In genomic region chr11:63974259-63975143, GRCh38 we compare ENCODE assay signal across 8 cellular contexts. TPM values are rescaled to one million over a fixed set of nuclear protein-coding genes. Genes with fewer than 3 reads are reported as not detected.
DNase-seq lines count a peak whose midpoint lies in the region; ATAC-seq and TF ChIP-seq lines count a peak whose summit lies in the region.

Gene COX8A, plus strand, starts transcription at chr11:63974620. Its CDS starts 61 bp downstream, at chr11:63974681.

- TF ChIP-seq POLR2A in upper lobe of left lung (IDR thresholded peaks at IDR 0.05) = peak in 3 of 4 donors; percentile 21 to 77 (median 53)

- in situ Hi-C loops in GM13977 (cut with MboI; ENCODE audit: low pct_unique_long_range_greater_than_20kb, low sequenced_read_pairs, unreplicated experiment) = loop anchor here (25.0 kb wide), 1 partner anchor 188 kb away; the partner anchor contains the start of gene MACROD1

- H3K4me3 Mint-ChIP-seq in T-helper 1 cell treated with Interleukin-12 subunit alpha and Interleukin-12 subunit beta and Interleukin-4 antibody, amounts not matched to agents 30 μg/mL and 1 μg/mL, for 36 hours = peak within 1 kb of the TSS; percentile 97

- H3K9me3 ChIP-seq in heart right ventricle (no peaks in the 10 kb centered on the region), upper lobe of left lung (no peaks in the 10 kb centered on the region)

- intact Hi-C loops in heart right ventricle (cut with DNase I) = no loop called here
- intact Hi-C loops in posterior cingulate gyrus (cut with DNase I) = no loop called here

- peaks cover 17% of the 10 kb centered on the region for H3K36me3 Mint-ChIP-seq in T-helper 1 cell treated with Interleukin-12 subunit alpha and Interleukin-12 subunit beta and Interleukin-4 antibody, amounts not matched to agents 30 μg/mL and 1 μg/mL, for 36 hours (ENCODE audit: low read depth)

- TF ChIP-seq EP300 in upper lobe of left lung (IDR thresholded peaks at IDR 0.05) = peak in 1 of 4 donors; percentile 4

- TF ChIP-seq CTCF in GM13977 (IDR thresholded peaks at IDR 0.05; ENCODE audit: extremely low read depth, insufficient read depth, missing control alignments) (peak; percentile 26), heart right ventricle (IDR thresholded peaks at IDR 0.05) (peak in 6 of 9 donors; percentile 9 to 46 (median 28)), upper lobe of left lung (IDR thresholded peaks at IDR 0.05) (peak in 2 of 6 experiments; percentile 8 to 18)

- peak; percentile 99 for DNase-seq in GM13977 (ENCODE audit: low spot score)
- DNase-seq in NCI-H1694 (lab: John Stamatoyannopoulos, UW) = peak; percentile 99
- DNase-seq in amniotic stem cell (lab: John Stamatoyannopoulos, UW) = peak; percentile 100
- peak; percentile 95 to 99 for DNase-seq in heart right ventricle
- DNase-seq in posterior cingulate gyrus = peak; percentile 96 to 100 (median 98)
- DNase-seq in upper lobe of left lung = peak; percentile 90 to 99

- H3K27me3 Mint-ChIP-seq in T-helper 1 cell treated with Interleukin-12 subunit alpha and Interleukin-12 subunit beta and Interleukin-4 antibody, amounts not matched to agents 30 μg/mL and 1 μg/mL, for 36 hours (ENCODE audit: low read depth) = no peaks in the 10 kb centered on the region

- H3K27me3 ChIP-seq in heart right ventricle (no peaks in the 10 kb centered on the region), upper lobe of left lung (no peaks in the 10 kb centered on the region)

- H3K9me3 Mint-ChIP-seq in T-helper 1 cell treated with Interleukin-12 subunit alpha and Interleukin-12 subunit beta and Interleukin-4 antibody, amounts not matched to agents 30 μg/mL and 1 μg/mL, for 36 hours = no peaks in the 10 kb centered on the region

- H3K36me3 ChIP-seq in heart right ventricle (peaks cover 0 to 25% (median 0%) of the 10 kb centered on the region in 9 donors), upper lobe of left lung (peaks cover 0 to 22% (median 1%) of the 10 kb centered on the region in 4 donors)

- WGBS in heart right ventricle, 2 donors = 0 to 1% methylated on average over 67 of the region's 67 CpGs
- WGBS in upper lobe of left lung, 2 donors = 0 to 1% methylated on average over 37 to 56 of the region's 67 CpGs

- peak; percentile 98 for ATAC-seq in HG02884 (IDR thresholded peaks at IDR 0.05; ENCODE audit: unreplicated experiment)
- peak; percentile 93 to 98 (median 96) for ATAC-seq in heart right ventricle
- peak; percentile 98 for ATAC-seq in upper lobe of left lung (ENCODE audit: low FRiP score in 2 of 2)

- H3K4me1 ChIP-seq in heart right ventricle (peaks cover 6 to 41% (median 21%) of the 10 kb centered on the region in 9 donors), upper lobe of left lung (peaks cover 15 to 28% (median 20%) of the 10 kb centered on the region in 4 donors)

- H3K27ac Mint-ChIP-seq in T-helper 1 cell treated with Interleukin-12 subunit alpha and Interleukin-12 subunit beta and Interleukin-4 antibody, amounts not matched to agents 30 μg/mL and 1 μg/mL, for 36 hours = peak within 1 kb of the TSS; percentile 98

- peaks cover 25% of the 10 kb centered on the region for H3K4me1 Mint-ChIP-seq in T-helper 1 cell treated with Interleukin-12 subunit alpha and Interleukin-12 subunit beta and Interleukin-4 antibody, amounts not matched to agents 30 μg/mL and 1 μg/mL, for 36 hours (ENCODE audit: low read depth)

- peak within 1 kb of the TSS; percentile 93 to 99 (median 98) for H3K27ac ChIP-seq in heart right ventricle
- H3K27ac ChIP-seq in upper lobe of left lung = peak within 1 kb of the TSS; percentile 94 to 99 (median 97)

- H3K4me3 ChIP-seq in heart right ventricle (peak within 1 kb of the TSS; percentile 55 to 88 (median 80)), upper lobe of left lung (peak within 1 kb of the TSS; percentile 70 to 96 (median 82))

RNA-seq across cellular contexts. Expression of gene COX8A, which starts in this region (rescaled TPM):
- total RNA-seq in heart right ventricle = 1,000 to 10,000 TPM in 6 of 10 donors, 100 to 1,000 TPM in 4; 868 to 1,274 (median 1,041) TPM
- polyA plus RNA-seq in heart right ventricle = 1,000 to 10,000 TPM; 1,312 to 2,481 TPM
- 100 to 1,000 TPM; 184 to 510 (median 271) TPM for total RNA-seq in upper lobe of left lung

Comparison
In these comparisons a context has a peak if more than half of its experiments do, and no peak if none do; other contexts are left out.
1. Peak in every context shown above with its lines: DNase-seq, ATAC-seq, H3K4me3 ChIP-seq and H3K27ac ChIP-seq.